ENCODE assay signal across 14 cellular contexts in genomic region chr22:29695129-29695926, GRCh38. TPM values are rescaled to one million over a fixed set of nuclear protein-coding genes. Genes with fewer than 3 reads are reported as not detected.
DNase-seq lines count a peak whose midpoint lies in the region; ATAC-seq and TF ChIP-seq lines count a peak whose summit lies in the region.
"Had no signal": no experiment of that assay in that cellular context is flagged by ENCODE, and none has a peak within 500 bp of the region (broad histone marks: within the 10 kb centered on the region; RNA-seq: fewer than 3 reads in every experiment).

No MANE protein-coding gene starts in this region.

- no peak overlapping the region for H2BK12ac ChIP-seq in H9 (ENCODE audit: insufficient read length, low read depth, low read length)

- H4K20me1 ChIP-seq in H9 (ENCODE audit: control insufficient read depth, insufficient read depth, insufficient read length) = no peaks in the 10 kb centered on the region

- no peak overlapping the region for H3K23ac ChIP-seq in H9 (ENCODE audit: insufficient read length, low read depth, low read length)

- ATAC-seq in naive thymus-derived CD8-positive, alpha-beta T cell = no peak
- no peak for ATAC-seq in GM19023 (IDR thresholded peaks at IDR 0.05; ENCODE audit: unreplicated experiment)
- ATAC-seq: activated T-cell treated with anti-CD3 and anti-CD28 coated beads, Interleukin-2, amount 50 U/mL, for 72 hours had no signal

- H3K18ac ChIP-seq in H9 (ENCODE audit: insufficient read length, low read depth, low read length) = no peak overlapping the region

- peaks cover 48% of the 10 kb centered on the region for H3K36me3 ChIP-seq in skeletal muscle satellite cell (ENCODE audit: insufficient read depth, low read length)
- H3K36me3 ChIP-seq: pancreas had no signal

- H3K4me2 ChIP-seq in H9 (ENCODE audit: insufficient read depth, insufficient read length, low read length) = no peak overlapping the region
- H3K4me2 ChIP-seq in skeletal muscle satellite cell (ENCODE audit: low read length) = peak overlapping the region; percentile 18

- peaks cover 8 to 25% (median 12%) of the 10 kb centered on the region in 3 experiments; a peak in 6 of 7 replicates for H3K36me3 Mint-ChIP-seq in H9 (ENCODE audit: insufficient read depth in 1 of 3, low read depth in 3 of 3)
- H3K36me3 Mint-ChIP-seq in naive thymus-derived CD8-positive, alpha-beta T cell = peaks cover 0 to 57% (median 19%) of the 10 kb centered on the region in 3 donors

- no peak overlapping the region for H2AFZ ChIP-seq in H9 (ENCODE audit: low read length)

- no peak overlapping the region for H3K9ac ChIP-seq in H9 (ENCODE audit: extremely low read depth, insufficient read length, low read length)
- peak overlapping the region; percentile 33 for H3K9ac ChIP-seq in skeletal muscle satellite cell (ENCODE audit: low read depth, low read length)

- H3K56ac ChIP-seq in H9 (ENCODE audit: insufficient read length, low read depth, low read length) = no peak overlapping the region

- peak overlapping the region in 2 of 3 experiments; percentile 34 to 35; a peak in 3 of 7 replicates for H3K27ac Mint-ChIP-seq in H9
- no peak overlapping the region for H3K27ac Mint-ChIP-seq in naive thymus-derived CD8-positive, alpha-beta T cell
- H3K27ac Mint-ChIP-seq: activated T-cell treated with anti-CD3 and anti-CD28 coated beads, Interleukin-2, amount 50 U/mL, for 72 hours; CD4-positive, alpha-beta T cell had no signal

- H3K79me2 ChIP-seq in H9 (ENCODE audit: insufficient read depth, low read length) = no peaks in the 10 kb centered on the region

- no peak overlapping the region for H3K14ac ChIP-seq in H9 (ENCODE audit: insufficient read depth, low read length)

- no CpG with 5 or more reads among the region's 33 CpGs for WGBS in H9 (ENCODE audit: extremely low coverage, insufficient read length, low lambda C conversion rate)

- DNase-seq in H9 (no peak), NCI-H345 treated with DMSO at 0.1 percent for 48 hours (lab: John Stamatoyannopoulos, UW; ENCODE audit: unreplicated experiment) (peak; percentile 57), globus pallidus (ENCODE audit: low spot score) (peak; percentile 67), DMS114 treated with DMSO at 0.1 percent for 48 hours (lab: John Stamatoyannopoulos, UW; ENCODE audit: unreplicated experiment) (no peak)
- no peak for DNase-seq in naive thymus-derived CD8-positive, alpha-beta T cell
- DNase-seq: activated CD4-positive, alpha-beta T cell treated with anti-CD3 and anti-CD28 coated beads, Interleukin-2, amount 50 U/mL, for 48 hours; activated T-cell treated with anti-CD3 and anti-CD28 coated beads, Interleukin-2, amount 50 U/mL, for 72 hours; CD4-positive, alpha-beta T cell; NCI-H1930 had no signal

- H3K79me1 ChIP-seq in H9 (ENCODE audit: insufficient read depth, low read depth, low read length, poor library complexity, severe bottlenecking) = no peaks in the 10 kb centered on the region

- H4K8ac ChIP-seq in H9 (replicated peaks; ENCODE audit: insufficient read length, low read depth, low read length) = no peak overlapping the region

- H3K27me3 ChIP-seq in H9 (ENCODE audit: insufficient read depth, low read length) (no peaks in the 10 kb centered on the region), skeletal muscle satellite cell (ENCODE audit: control insufficient read depth, insufficient read depth, low read length) (no peaks in the 10 kb centered on the region)
- H3K27me3 ChIP-seq: pancreas had no signal

- H3K9me3 ChIP-seq in H9 (ENCODE audit: control insufficient read depth, low read depth, low read length) (no peaks in the 10 kb centered on the region), skeletal muscle satellite cell (replicated peaks; ENCODE audit: low read length) (no peaks in the 10 kb centered on the region)
- H3K9me3 ChIP-seq: pancreas had no signal

- H3K4me1 ChIP-seq in H9 (ENCODE audit: insufficient read depth, low read length) = no peaks in the 10 kb centered on the region; the same call in 1 of the 2 replicates
- peaks cover 40% of the 10 kb centered on the region for H3K4me1 ChIP-seq in skeletal muscle satellite cell (ENCODE audit: control insufficient read depth, insufficient read depth, low read length)
- H3K4me1 ChIP-seq: pancreas had no signal

- no peak overlapping the region for H3K4ac ChIP-seq in H9 (ENCODE audit: low read depth, low read length)

- H2BK5ac ChIP-seq in H9 (ENCODE audit: insufficient read length, low read length) = no peak overlapping the region

- no peak overlapping the region for H4K91ac ChIP-seq in H9 (ENCODE audit: insufficient read length, low read depth, low read length)

- POLR2A ChIA-PET in naive thymus-derived CD8-positive, alpha-beta T cell (lab: Charles Lee) = no interaction called here

- peaks cover 16% of the 10 kb centered on the region for H3K27me3 Mint-ChIP-seq in H9 (ENCODE audit: low read depth)
- H3K27me3 Mint-ChIP-seq in naive thymus-derived CD8-positive, alpha-beta T cell = no peaks in the 10 kb centered on the region
- H3K27me3 Mint-ChIP-seq: CD4-positive, alpha-beta T cell had no signal

- H2BK120ac ChIP-seq in H9 (ENCODE audit: low read depth, low read length, poor library complexity, severe bottlenecking) = no peak overlapping the region

- H4K5ac ChIP-seq in H9 (ENCODE audit: insufficient read length, low read depth, low read length) = no peak overlapping the region

- H3K4me1 Mint-ChIP-seq in H9 = peaks cover 29 to 36% of the 10 kb centered on the region in 2 experiments
- H3K4me1 Mint-ChIP-seq in naive thymus-derived CD8-positive, alpha-beta T cell = peaks cover 0 to 12% (median under 1%) of the 10 kb centered on the region in 4 donors

- H3K27ac ChIP-seq in H9 (ENCODE audit: insufficient read length, low read depth, low read length) = no peak overlapping the region
- H3K27ac ChIP-seq: epithelial cell of prostate, pancreas had no signal

- H2BK15ac ChIP-seq in H9 (ENCODE audit: low read depth, low read length) = no peak overlapping the region; the same call in 1 of the 2 replicates

- H3K9me3 Mint-ChIP-seq in H9 = no peaks in the 10 kb centered on the region
- H3K9me3 Mint-ChIP-seq in naive thymus-derived CD8-positive, alpha-beta T cell = no peaks in the 10 kb centered on the region
- H3K9me3 Mint-ChIP-seq: activated T-cell treated with anti-CD3 and anti-CD28 coated beads, Interleukin-2, amount 50 U/mL, for 72 hours; CD4-positive, alpha-beta T cell had no signal

- no peak overlapping the region for H2BK20ac ChIP-seq in H9 (ENCODE audit: low read depth, low read length, poor library complexity, severe bottlenecking)

- H3K4me3 ChIP-seq in skeletal muscle satellite cell (ENCODE audit: low read length) = no peak overlapping the region
- H3K4me3 ChIP-seq: pancreas had no signal

- no peaks in the 10 kb centered on the region for H3K23me2 ChIP-seq in H9 (ENCODE audit: insufficient read length, low read depth, low read length, poor library complexity, severe bottlenecking)

- TF ChIP-seq CTCF in H9 (conservative IDR thresholded peaks at IDR 0.05) = no peak

- peak overlapping the region in 1 of 2 experiments; percentile 23; a peak in 1 of 5 replicates for H3K4me3 Mint-ChIP-seq in H9
- H3K4me3 Mint-ChIP-seq in naive thymus-derived CD8-positive, alpha-beta T cell = no peak overlapping the region
- H3K4me3 Mint-ChIP-seq: activated T-cell treated with anti-CD3 and anti-CD28 coated beads, Interleukin-2, amount 50 U/mL, for 72 hours; CD4-positive, alpha-beta T cell had no signal

- H3T11ph ChIP-seq in H9 (ENCODE audit: low read length) = no peak overlapping the region

- no peak overlapping the region for H2AK5ac ChIP-seq in H9 (ENCODE audit: insufficient read length, low read length)

RNA-seq across cellular contexts. Expression of gene CABP7, which starts 24.5 kb away (rescaled TPM):
- total RNA-seq in H9 (2021) = 0.81 and 0.83 TPM in 2 replicates
- not detected in 2 replicates for total RNA-seq in skeletal muscle satellite cell (2012; rRNA removed)
- under 1 TPM in 1 of 2 experiments, not detected in 1; 0.11 TPM for total RNA-seq in naive thymus-derived CD8-positive, alpha-beta T cell
- polyA plus RNA-seq in naive thymus-derived CD8-positive, alpha-beta T cell = under 1 TPM; 0.06 to 0.09 (median 0.06) TPM
- total RNA-seq: kidney epithelial cell had no signal

Comparison
In these comparisons a context has a peak if more than half of its experiments do, and no peak if none do; other contexts are left out.
1. DNase-seq: peak in NCI-H345 treated with DMSO at 0.1 percent for 48 hours (single experiment) and globus pallidus (single experiment); none in H9 (single experiment), naive thymus-derived CD8-positive, alpha-beta T cell (0 of 10) and DMS114 treated with DMSO at 0.1 percent for 48 hours (single experiment).
2. H3K27ac Mint-ChIP-seq: peak in H9 (2 of 3); none in naive thymus-derived CD8-positive, alpha-beta T cell (0 of 10).